In the genomic region with DNA sequence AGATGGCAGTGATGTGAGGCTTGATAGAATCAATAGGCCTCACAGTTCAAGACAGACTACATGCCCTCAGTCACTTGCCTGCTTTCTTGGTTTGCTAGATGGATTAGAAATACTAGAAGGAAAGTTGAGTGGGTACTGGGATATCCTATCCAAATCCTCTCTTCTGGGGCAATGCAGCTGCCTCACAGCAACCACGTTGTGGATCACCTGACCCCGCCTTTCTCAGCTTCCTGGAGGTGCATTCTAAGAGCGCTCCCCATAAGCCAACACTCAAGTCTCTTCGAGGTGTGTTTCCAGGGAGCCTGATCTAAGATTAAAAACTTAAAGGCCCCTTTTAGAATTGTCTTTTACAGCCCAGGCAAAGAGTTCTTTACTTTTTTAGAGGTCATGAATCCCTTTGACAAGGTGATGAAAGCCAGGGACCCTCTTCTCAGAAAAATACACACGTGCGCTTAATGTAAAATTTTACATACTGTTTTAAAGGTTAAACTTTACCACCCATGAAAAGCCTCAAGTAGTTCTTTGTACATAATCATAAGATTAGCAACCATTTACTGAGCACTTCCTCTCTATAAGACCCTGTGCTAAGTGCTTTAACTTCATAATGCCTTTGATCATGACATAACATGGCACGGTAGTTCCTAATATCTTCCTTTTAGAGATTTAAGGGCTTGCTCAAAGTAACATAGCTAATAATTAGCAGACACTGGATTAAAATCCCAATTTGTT, we compare ENCODE assay signal across 8 cellular contexts. TPM values are rescaled to one million over a fixed set of nuclear protein-coding genes. Genes with fewer than 3 reads are reported as not detected.
A peak's percentile ranks its signal among the peaks of the same experiment; 100 is the strongest.
DNase-seq lines count a peak whose midpoint lies in the region; ATAC-seq and TF ChIP-seq lines count a peak whose summit lies in the region.

No MANE protein-coding gene starts in this region.

- CTCF ChIA-PET in CD8-positive, alpha-beta memory T cell (lab: Charles Lee) = interaction anchor here (1.1 kb wide), 1 partner anchor 47 kb away, joined by 4 read pairs; no protein-coding TSS in a partner anchor

- peak in 3 of 5 donors; percentile 13 to 54 (median 46) for DNase-seq in CD8-positive, alpha-beta memory T cell
- DNase-seq in T-helper 17 cell (no peak), neural crest cell (ENCODE audit: low read depth, low spot score) (no peak), dermis blood vessel endothelial cell (no peak), mucosa of gallbladder (ENCODE audit: low spot score) (no peak), OCI-M2 (lab: John Stamatoyannopoulos, UW; ENCODE audit: unreplicated experiment) (no peak)

- peaks cover 0 to 4% of the 10 kb centered on the region in 2 donors for H3K27me3 Mint-ChIP-seq in CD8-positive, alpha-beta memory T cell
- H3K27me3 Mint-ChIP-seq in T-helper 17 cell = no peaks in the 10 kb centered on the region
- no peaks in the 10 kb centered on the region for H3K27me3 Mint-ChIP-seq in dendritic cell treated with granulocyte-macrophage colony-stimulating factor and Interleukin-4, amounts not matched to agents 40 ng/mL and 50 ng/mL, for 4 days
- H3K27me3 Mint-ChIP-seq in neural crest cell (ENCODE audit: low read depth) = no peaks in the 10 kb centered on the region

- H3K36me3 ChIP-seq in CD8-positive, alpha-beta memory T cell (ENCODE audit: insufficient read depth, low read length) = peaks cover 26% of the 10 kb centered on the region

- intact Hi-C loops in dendritic cell treated with granulocyte-macrophage colony-stimulating factor and Interleukin-4, amounts not matched to agents 40 ng/mL and 50 ng/mL, for 4 days (cut with micrococcal nuclease) = loop anchor here (1.0 to 10.0 kb wide), 2 partner anchors 31 to 1195 kb away; a partner anchor contains a TSS

- peak overlapping the region; percentile 87 to 98 (median 96) for H3K4me3 Mint-ChIP-seq in CD8-positive, alpha-beta memory T cell
- H3K4me3 Mint-ChIP-seq in T-helper 17 cell (peak overlapping the region; percentile 96), neural crest cell (peak overlapping the region; percentile 96)
- H3K4me3 Mint-ChIP-seq in dendritic cell treated with granulocyte-macrophage colony-stimulating factor and Interleukin-4, amounts not matched to agents 40 ng/mL and 50 ng/mL, for 4 days = peak overlapping the region; percentile 91

- no peaks in the 10 kb centered on the region for H3K27me3 ChIP-seq in CD8-positive, alpha-beta memory T cell (ENCODE audit: insufficient read depth, low read length, poor library complexity, severe bottlenecking)

- H3K4me1 ChIP-seq in CD8-positive, alpha-beta memory T cell (ENCODE audit: insufficient read depth, low read length) = peaks cover 33% of the 10 kb centered on the region

- ATAC-seq in HG02642 (IDR thresholded peaks at IDR 0.05; ENCODE audit: poor library complexity, unreplicated experiment) = peak; percentile 12
- ATAC-seq in T-helper 17 cell = peak; percentile 38

- H3K4me1 Mint-ChIP-seq in CD8-positive, alpha-beta memory T cell = peaks cover 46 to 56% (median 55%) of the 10 kb centered on the region in 3 donors
- peaks cover 34% of the 10 kb centered on the region for H3K4me1 Mint-ChIP-seq in T-helper 17 cell
- peaks cover 39% of the 10 kb centered on the region for H3K4me1 Mint-ChIP-seq in dendritic cell treated with granulocyte-macrophage colony-stimulating factor and Interleukin-4, amounts not matched to agents 40 ng/mL and 50 ng/mL, for 4 days (ENCODE audit: low read depth)
- peaks cover 39% of the 10 kb centered on the region for H3K4me1 Mint-ChIP-seq in neural crest cell

- H3K27ac ChIP-seq in CD8-positive, alpha-beta memory T cell (ENCODE audit: low read depth, low read length) = peak overlapping the region; percentile 92

- peaks cover 16 to 51% (median 18%) of the 10 kb centered on the region in 3 donors for H3K36me3 Mint-ChIP-seq in CD8-positive, alpha-beta memory T cell
- peaks cover 12% of the 10 kb centered on the region for H3K36me3 Mint-ChIP-seq in T-helper 17 cell (ENCODE audit: low read depth)
- peaks cover 38% of the 10 kb centered on the region for H3K36me3 Mint-ChIP-seq in dendritic cell treated with granulocyte-macrophage colony-stimulating factor and Interleukin-4, amounts not matched to agents 40 ng/mL and 50 ng/mL, for 4 days (ENCODE audit: low read depth)
- H3K36me3 Mint-ChIP-seq in neural crest cell (ENCODE audit: low read depth) = peaks cover 20% of the 10 kb centered on the region

- peak overlapping the region; percentile 89 to 99 (median 94) for H3K27ac Mint-ChIP-seq in CD8-positive, alpha-beta memory T cell
- H3K27ac Mint-ChIP-seq in T-helper 17 cell (peak overlapping the region; percentile 99), neural crest cell (ENCODE audit: unreplicated experiment) (no peak overlapping the region)
- peak overlapping the region; percentile 95 for H3K27ac Mint-ChIP-seq in dendritic cell treated with granulocyte-macrophage colony-stimulating factor and Interleukin-4, amounts not matched to agents 40 ng/mL and 50 ng/mL, for 4 days

- no peak for TF ChIP-seq CTCF in neural crest cell (conservative IDR thresholded peaks at IDR 0.05)

- peak overlapping the region; percentile 93 for H3K4me3 ChIP-seq in CD8-positive, alpha-beta memory T cell (ENCODE audit: low read length)

- POLR2A ChIA-PET in CD8-positive, alpha-beta memory T cell (lab: Charles Lee) = interaction anchor here (1.9 to 2.9 kb wide), 2 partner anchors 24 to 31 kb away, joined by 9 to 20 read pairs; a partner anchor contains a TSS

- H3K9me3 ChIP-seq in CD8-positive, alpha-beta memory T cell (ENCODE audit: low read length) = no peaks in the 10 kb centered on the region
- peaks cover 2% of the 10 kb centered on the region for H3K9me3 ChIP-seq in T-helper 17 cell (ENCODE audit: control insufficient read depth, low read length, poor library complexity, severe bottlenecking)

- peaks cover 0 to 11% (median 4%) of the 10 kb centered on the region in 5 donors for H3K9me3 Mint-ChIP-seq in CD8-positive, alpha-beta memory T cell
- H3K9me3 Mint-ChIP-seq in dendritic cell treated with granulocyte-macrophage colony-stimulating factor and Interleukin-4, amounts not matched to agents 40 ng/mL and 50 ng/mL, for 4 days = peaks cover 8% of the 10 kb centered on the region
- H3K9me3 Mint-ChIP-seq in neural crest cell = peaks cover 4% of the 10 kb centered on the region

RNA-seq across cellular contexts. Expression of a gene that starts 0.8 kb away (rescaled TPM):
- total RNA-seq in CD8-positive, alpha-beta memory T cell = 1,000 to 10,000 TPM; 1,392 to 1,416 TPM
- polyA plus RNA-seq in CD8-positive, alpha-beta memory T cell = 3,675 TPM
- total RNA-seq in T-helper 17 cell = 1,000 to 10,000 TPM; 2,872 to 3,048 TPM
- 1,293 TPM in 2 replicates for total RNA-seq in neural crest cell
- total RNA-seq in dermis blood vessel endothelial cell = 572 and 777 TPM in 2 replicates
- total RNA-seq in mucosa of gallbladder = 836 TPM

RNA-seq across cellular contexts. Expression of a gene that starts 30.9 kb away (rescaled TPM):
- total RNA-seq in CD8-positive, alpha-beta memory T cell = 10 to 100 TPM; 90.8 to 93.1 TPM
- 154 TPM for polyA plus RNA-seq in CD8-positive, alpha-beta memory T cell
- 10 to 100 TPM; 36.6 to 39.4 TPM for total RNA-seq in T-helper 17 cell
- total RNA-seq in neural crest cell = 135 and 136 TPM in 2 replicates
- 205 and 289 TPM in 2 replicates for total RNA-seq in dermis blood vessel endothelial cell
- 73.7 TPM for total RNA-seq in mucosa of gallbladder

Comparison
In these comparisons a context has a peak if more than half of its experiments do, and no peak if none do; other contexts are left out.
1. DNase-seq: peak in CD8-positive, alpha-beta memory T cell (3 of 5); none in T-helper 17 cell (0 of 3), neural crest cell (single experiment), dermis blood vessel endothelial cell (single experiment), mucosa of gallbladder (single experiment) and OCI-M2 (single experiment).
2. Peak in every context shown above with its lines, with median percentiles within 50 percentile points of each other: H3K4me3 Mint-ChIP-seq.